ENCODE assay signal across 1 cellular context in the genomic region with DNA sequence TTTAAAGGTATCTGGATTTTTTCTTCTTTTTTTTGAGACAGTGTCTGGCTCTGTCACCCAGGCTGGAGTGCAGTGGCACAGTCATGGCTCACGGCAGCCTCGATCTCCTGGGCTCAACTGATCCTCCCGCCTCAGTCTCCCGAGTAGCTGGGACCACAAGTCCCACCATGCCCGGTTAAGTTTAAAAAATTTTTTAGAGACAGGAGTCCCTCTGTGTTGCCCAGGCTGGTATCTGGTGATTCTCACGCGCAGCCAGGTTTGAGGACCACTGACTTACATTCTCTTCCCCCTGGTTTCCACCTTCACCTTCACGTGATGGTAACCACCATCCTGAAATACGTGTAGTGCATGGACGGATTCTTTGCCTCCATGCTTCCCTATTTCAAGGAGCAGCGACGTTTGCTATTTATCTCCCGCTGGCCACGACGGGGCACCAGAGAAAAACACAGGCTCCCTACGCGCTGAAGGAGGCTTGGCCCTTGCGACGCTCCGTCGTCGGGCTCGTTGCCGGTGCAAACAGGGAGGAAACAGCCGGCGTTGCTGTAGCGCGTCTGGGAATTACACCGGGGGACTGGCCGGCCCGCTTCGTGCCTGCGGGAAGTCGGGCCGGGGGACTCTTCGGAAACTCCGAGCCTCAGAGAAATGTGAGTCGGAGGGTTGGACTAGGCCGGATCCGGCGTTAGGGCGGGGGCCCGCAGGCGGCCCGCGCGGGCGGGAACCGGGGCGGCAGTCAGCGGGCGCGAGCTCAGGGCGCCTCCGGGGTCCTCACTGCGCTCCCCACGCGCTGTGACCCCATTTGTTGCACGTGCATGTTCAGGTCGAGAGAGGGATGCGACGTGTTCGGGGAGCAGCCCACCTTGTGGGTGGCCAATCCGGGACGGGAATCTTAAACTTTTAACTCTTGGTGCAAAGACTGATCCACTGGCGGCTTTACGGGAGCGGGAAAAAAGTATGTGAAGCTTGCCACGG.
A peak's percentile ranks its signal among the peaks of the same experiment; 100 is the strongest.
TF ChIP-seq lines count a peak whose summit lies in the region.

A gene with protein sequence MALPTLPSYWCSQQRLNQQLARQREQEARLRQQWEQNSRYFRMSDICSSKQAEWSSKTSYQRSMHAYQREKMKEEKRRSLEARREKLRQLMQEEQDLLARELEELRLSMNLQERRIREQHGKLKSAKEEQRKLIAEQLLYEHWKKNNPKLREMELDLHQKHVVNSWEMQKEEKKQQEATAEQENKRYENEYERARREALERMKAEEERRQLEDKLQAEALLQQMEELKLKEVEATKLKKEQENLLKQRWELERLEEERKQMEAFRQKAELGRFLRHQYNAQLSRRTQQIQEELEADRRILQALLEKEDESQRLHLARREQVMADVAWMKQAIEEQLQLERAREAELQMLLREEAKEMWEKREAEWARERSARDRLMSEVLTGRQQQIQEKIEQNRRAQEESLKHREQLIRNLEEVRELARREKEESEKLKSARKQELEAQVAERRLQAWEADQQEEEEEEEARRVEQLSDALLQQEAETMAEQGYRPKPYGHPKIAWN (plus strand): TSS at position 492 of the 969 bp plus-strand sequence. CDS start 2,753 bp downstream, outside the sequence.

TF ChIP-seq in WTC11, 78 proteins besides CTCF, POLR2A, EP300 and RAD21 (continued from another document):
- TF ChIP-seq, protein P1, sequence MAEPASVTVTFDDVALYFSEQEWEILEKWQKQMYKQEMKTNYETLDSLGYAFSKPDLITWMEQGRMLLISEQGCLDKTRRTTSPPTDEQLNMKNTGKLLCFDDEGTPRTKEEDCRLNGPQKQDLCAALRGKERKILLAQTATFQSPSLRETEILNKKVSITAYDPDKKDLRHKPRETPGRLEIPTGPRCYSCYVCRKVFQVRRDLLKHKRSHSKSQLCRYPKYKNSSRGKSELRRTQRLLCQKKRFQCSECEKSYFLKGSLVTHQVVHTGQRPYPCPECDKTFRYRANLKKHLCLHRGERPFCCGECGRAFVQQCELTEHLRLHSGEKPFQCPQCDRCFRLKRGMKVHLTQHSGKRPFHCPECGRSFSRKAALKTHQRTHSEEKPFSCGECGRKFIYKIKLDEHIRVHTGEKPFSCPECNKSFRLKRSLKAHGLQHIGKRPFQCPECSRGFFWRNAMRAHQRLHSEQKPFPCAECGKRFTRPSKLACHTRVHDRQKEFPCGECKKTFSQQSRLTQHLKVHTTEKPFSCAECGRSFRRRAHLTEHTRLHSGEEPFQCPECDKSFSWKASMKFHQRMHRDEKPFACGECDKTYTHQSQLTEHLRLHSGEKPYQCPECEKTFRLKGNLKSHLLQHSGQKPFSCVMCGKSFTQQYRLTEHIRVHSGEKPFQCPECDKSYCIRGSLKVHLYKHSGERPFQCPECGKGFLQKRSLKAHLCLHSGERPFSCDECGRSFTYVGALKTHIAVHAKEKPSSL (CRISPR knock-in tag; conservative IDR thresholded peaks at IDR 0.05), result no peak
- TF ChIP-seq, protein P2, sequence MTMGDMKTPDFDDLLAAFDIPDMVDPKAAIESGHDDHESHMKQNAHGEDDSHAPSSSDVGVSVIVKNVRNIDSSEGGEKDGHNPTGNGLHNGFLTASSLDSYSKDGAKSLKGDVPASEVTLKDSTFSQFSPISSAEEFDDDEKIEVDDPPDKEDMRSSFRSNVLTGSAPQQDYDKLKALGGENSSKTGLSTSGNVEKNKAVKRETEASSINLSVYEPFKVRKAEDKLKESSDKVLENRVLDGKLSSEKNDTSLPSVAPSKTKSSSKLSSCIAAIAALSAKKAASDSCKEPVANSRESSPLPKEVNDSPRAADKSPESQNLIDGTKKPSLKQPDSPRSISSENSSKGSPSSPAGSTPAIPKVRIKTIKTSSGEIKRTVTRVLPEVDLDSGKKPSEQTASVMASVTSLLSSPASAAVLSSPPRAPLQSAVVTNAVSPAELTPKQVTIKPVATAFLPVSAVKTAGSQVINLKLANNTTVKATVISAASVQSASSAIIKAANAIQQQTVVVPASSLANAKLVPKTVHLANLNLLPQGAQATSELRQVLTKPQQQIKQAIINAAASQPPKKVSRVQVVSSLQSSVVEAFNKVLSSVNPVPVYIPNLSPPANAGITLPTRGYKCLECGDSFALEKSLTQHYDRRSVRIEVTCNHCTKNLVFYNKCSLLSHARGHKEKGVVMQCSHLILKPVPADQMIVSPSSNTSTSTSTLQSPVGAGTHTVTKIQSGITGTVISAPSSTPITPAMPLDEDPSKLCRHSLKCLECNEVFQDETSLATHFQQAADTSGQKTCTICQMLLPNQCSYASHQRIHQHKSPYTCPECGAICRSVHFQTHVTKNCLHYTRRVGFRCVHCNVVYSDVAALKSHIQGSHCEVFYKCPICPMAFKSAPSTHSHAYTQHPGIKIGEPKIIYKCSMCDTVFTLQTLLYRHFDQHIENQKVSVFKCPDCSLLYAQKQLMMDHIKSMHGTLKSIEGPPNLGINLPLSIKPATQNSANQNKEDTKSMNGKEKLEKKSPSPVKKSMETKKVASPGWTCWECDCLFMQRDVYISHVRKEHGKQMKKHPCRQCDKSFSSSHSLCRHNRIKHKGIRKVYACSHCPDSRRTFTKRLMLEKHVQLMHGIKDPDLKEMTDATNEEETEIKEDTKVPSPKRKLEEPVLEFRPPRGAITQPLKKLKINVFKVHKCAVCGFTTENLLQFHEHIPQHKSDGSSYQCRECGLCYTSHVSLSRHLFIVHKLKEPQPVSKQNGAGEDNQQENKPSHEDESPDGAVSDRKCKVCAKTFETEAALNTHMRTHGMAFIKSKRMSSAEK (CRISPR knock-in tag; IDR thresholded peaks at IDR 0.05; ENCODE audit: borderline replicate concordance), result no peak
- TF ChIP-seq OVOL2 (CRISPR knock-in tag; IDR thresholded peaks at IDR 0.05; ENCODE audit: borderline replicate concordance) (no peak), RELA (CRISPR knock-in tag; IDR thresholded peaks at IDR 0.05; ENCODE audit: borderline replicate concordance) (0 out of 2 replicates have a peak, but pooled peaks have one; percentile 62), PRRX2 (CRISPR knock-in tag; IDR thresholded peaks at IDR 0.05) (no peak), ZNF317 (CRISPR knock-in tag; IDR thresholded peaks at IDR 0.05; ENCODE audit: borderline replicate concordance, low read depth) (no peak), GTF2I (CRISPR knock-in tag; conservative IDR thresholded peaks at IDR 0.05) (no peak), ELF4 (CRISPR knock-in tag; IDR thresholded peaks at IDR 0.05; ENCODE audit: low read depth) (no peak), FOXP1 (CRISPR knock-in tag; IDR thresholded peaks at IDR 0.05; ENCODE audit: borderline replicate concordance) (peak; percentile 74; the same call in 1 of the 2 replicates), NFYB (CRISPR knock-in tag; conservative IDR thresholded peaks at IDR 0.05; ENCODE audit: low read depth) (no peak), EMX1 (CRISPR knock-in tag; IDR thresholded peaks at IDR 0.05) (no peak), ZNF263 (CRISPR knock-in tag; IDR thresholded peaks at IDR 0.05; ENCODE audit: low read depth) (no peak)
- TF ChIP-seq, protein P3, sequence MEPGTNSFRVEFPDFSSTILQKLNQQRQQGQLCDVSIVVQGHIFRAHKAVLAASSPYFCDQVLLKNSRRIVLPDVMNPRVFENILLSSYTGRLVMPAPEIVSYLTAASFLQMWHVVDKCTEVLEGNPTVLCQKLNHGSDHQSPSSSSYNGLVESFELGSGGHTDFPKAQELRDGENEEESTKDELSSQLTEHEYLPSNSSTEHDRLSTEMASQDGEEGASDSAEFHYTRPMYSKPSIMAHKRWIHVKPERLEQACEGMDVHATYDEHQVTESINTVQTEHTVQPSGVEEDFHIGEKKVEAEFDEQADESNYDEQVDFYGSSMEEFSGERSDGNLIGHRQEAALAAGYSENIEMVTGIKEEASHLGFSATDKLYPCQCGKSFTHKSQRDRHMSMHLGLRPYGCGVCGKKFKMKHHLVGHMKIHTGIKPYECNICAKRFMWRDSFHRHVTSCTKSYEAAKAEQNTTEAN (CRISPR knock-in tag; IDR thresholded peaks at IDR 0.05), result 0 out of 2 replicates have a peak, but pooled peaks have one; percentile 22
- TF ChIP-seq, protein P4, sequence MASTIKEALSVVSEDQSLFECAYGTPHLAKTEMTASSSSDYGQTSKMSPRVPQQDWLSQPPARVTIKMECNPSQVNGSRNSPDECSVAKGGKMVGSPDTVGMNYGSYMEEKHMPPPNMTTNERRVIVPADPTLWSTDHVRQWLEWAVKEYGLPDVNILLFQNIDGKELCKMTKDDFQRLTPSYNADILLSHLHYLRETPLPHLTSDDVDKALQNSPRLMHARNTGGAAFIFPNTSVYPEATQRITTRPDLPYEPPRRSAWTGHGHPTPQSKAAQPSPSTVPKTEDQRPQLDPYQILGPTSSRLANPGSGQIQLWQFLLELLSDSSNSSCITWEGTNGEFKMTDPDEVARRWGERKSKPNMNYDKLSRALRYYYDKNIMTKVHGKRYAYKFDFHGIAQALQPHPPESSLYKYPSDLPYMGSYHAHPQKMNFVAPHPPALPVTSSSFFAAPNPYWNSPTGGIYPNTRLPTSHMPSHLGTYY (CRISPR knock-in tag; IDR thresholded peaks at IDR 0.05), result no peak
- TF ChIP-seq, protein P5, sequence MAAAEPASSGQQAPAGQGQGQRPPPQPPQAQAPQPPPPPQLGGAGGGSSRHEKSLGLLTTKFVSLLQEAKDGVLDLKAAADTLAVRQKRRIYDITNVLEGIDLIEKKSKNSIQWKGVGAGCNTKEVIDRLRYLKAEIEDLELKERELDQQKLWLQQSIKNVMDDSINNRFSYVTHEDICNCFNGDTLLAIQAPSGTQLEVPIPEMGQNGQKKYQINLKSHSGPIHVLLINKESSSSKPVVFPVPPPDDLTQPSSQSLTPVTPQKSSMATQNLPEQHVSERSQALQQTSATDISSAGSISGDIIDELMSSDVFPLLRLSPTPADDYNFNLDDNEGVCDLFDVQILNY (CRISPR knock-in tag; IDR thresholded peaks at IDR 0.05), result peak; percentile 62; the same call in 1 of the 2 replicates
- TF ChIP-seq, protein P6, sequence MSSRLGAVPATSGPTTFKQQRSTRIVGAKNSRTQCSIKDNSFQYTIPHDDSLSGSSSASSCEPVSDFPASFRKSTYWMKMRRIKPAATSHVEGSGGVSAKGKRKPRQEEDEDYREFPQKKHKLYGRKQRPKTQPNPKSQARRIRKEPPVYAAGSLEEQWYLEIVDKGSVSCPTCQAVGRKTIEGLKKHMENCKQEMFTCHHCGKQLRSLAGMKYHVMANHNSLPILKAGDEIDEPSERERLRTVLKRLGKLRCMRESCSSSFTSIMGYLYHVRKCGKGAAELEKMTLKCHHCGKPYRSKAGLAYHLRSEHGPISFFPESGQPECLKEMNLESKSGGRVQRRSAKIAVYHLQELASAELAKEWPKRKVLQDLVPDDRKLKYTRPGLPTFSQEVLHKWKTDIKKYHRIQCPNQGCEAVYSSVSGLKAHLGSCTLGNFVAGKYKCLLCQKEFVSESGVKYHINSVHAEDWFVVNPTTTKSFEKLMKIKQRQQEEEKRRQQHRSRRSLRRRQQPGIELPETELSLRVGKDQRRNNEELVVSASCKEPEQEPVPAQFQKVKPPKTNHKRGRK (CRISPR knock-in tag; IDR thresholded peaks at IDR 0.05; ENCODE audit: borderline replicate concordance), result no peak
- TF ChIP-seq, protein P7, sequence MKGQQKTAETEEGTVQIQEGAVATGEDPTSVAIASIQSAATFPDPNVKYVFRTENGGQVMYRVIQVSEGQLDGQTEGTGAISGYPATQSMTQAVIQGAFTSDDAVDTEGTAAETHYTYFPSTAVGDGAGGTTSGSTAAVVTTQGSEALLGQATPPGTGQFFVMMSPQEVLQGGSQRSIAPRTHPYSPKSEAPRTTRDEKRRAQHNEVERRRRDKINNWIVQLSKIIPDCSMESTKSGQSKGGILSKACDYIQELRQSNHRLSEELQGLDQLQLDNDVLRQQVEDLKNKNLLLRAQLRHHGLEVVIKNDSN (CRISPR knock-in tag; IDR thresholded peaks at IDR 0.05), result no peak
- TF ChIP-seq, protein P8, sequence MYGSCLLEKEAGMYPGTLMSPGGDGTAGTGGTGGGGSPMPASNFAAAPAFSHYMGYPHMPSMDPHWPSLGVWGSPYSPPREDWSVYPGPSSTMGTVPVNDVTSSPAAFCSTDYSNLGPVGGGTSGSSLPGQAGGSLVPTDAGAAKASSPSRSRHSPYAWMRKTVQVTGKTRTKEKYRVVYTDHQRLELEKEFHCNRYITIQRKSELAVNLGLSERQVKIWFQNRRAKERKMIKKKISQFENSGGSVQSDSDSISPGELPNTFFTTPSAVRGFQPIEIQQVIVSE (CRISPR knock-in tag; IDR thresholded peaks at IDR 0.05; ENCODE audit: borderline replicate concordance), result no peak
- TF ChIP-seq, protein P9, sequence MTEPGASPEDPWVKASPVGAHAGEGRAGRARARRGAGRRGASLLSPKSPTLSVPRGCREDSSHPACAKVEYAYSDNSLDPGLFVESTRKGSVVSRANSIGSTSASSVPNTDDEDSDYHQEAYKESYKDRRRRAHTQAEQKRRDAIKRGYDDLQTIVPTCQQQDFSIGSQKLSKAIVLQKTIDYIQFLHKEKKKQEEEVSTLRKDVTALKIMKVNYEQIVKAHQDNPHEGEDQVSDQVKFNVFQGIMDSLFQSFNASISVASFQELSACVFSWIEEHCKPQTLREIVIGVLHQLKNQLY (CRISPR knock-in tag; IDR thresholded peaks at IDR 0.05), result no peak
